ENCODE assay signal across 1 cellular context in genomic region chr3:31210068-31210650, GRCh38.
TF ChIP-seq lines count a peak whose summit lies in the region.

No MANE protein-coding gene starts in this region.

TF ChIP-seq in liver, 16 proteins besides CTCF, POLR2A, EP300 and RAD21 (continued from another document):
- TF ChIP-seq, protein P1, sequence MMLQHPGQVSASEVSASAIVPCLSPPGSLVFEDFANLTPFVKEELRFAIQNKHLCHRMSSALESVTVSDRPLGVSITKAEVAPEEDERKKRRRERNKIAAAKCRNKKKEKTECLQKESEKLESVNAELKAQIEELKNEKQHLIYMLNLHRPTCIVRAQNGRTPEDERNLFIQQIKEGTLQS (IDR thresholded peaks at IDR 0.05) = no peak
- TF ChIP-seq HNF4G (IDR thresholded peaks at IDR 0.05) = no peak
